ENCODE assay signal across 13 cellular contexts in genomic region chr2:72793798-72794447, GRCh38. TPM values are rescaled to one million over a fixed set of nuclear protein-coding genes. Genes with fewer than 3 reads are reported as not detected.
DNase-seq lines count a peak whose midpoint lies in the region; ATAC-seq, FAIRE-seq and TF ChIP-seq lines count a peak whose summit lies in the region.
"Had no signal": no experiment of that assay in that cellular context is flagged by ENCODE, and none has a peak within 500 bp of the region (broad histone marks: within the 10 kb centered on the region; RNA-seq: fewer than 3 reads in every experiment).

No MANE protein-coding gene starts in this region.

- H2BK5ac ChIP-seq in mesenchymal stem cell (ENCODE audit: low read depth, low read length, poor library complexity, severe bottlenecking): no peak overlapping the region

- no peak overlapping the region for H2AFZ ChIP-seq in PC-9
- H2AFZ ChIP-seq in mesenchymal stem cell (ENCODE audit: low read depth, low read length): no peak overlapping the region

- no peak for FAIRE-seq in pancreas (lab: Jason Lieb, UNC)
- FAIRE-seq: urothelium cell line had no signal

- TF ChIP-seq CTCF in PC-9 (conservative IDR thresholded peaks at IDR 0.05) (no peak), mucosa of descending colon (IDR thresholded peaks at IDR 0.05) (no peak), pancreas (IDR thresholded peaks at IDR 0.05) (no peak)

- H3K79me1 ChIP-seq in mesenchymal stem cell (replicated peaks; ENCODE audit: low read length, poor library complexity, severe bottlenecking): peaks cover 14% of the 10 kb centered on the region

- ATAC-seq in mucosa of descending colon (no peak), pancreas (no peak)

- peaks cover 3% of the 10 kb centered on the region; the same call in 1 of the 2 replicates for H3K79me2 ChIP-seq in PC-9 (ENCODE audit: low read depth)

- H4K91ac ChIP-seq in mesenchymal stem cell (ENCODE audit: low read length): no peak overlapping the region

- H3K4me2 ChIP-seq in PC-9 (0 out of 2 replicates have a peak overlapping the region, but pooled peaks have one; percentile 45), mesenchymal stem cell (ENCODE audit: low read length, poor library complexity, severe bottlenecking) (no peak overlapping the region)

- H3K4ac ChIP-seq in mesenchymal stem cell (ENCODE audit: low read depth in 1 of 2, low read length in 2 of 2): no peak overlapping the region

- POLR2A ChIA-PET in PC-9 (lab: Charles Lee; ENCODE audit: unreplicated experiment): interaction anchor here (0.5 kb wide), 1 partner anchor 38 kb away, joined by 6 read pairs; no protein-coding TSS in a partner anchor

- H2AK5ac ChIP-seq in mesenchymal stem cell (ENCODE audit: low read length, severe bottlenecking): no peak overlapping the region

- CTCF ChIA-PET in PC-9 (lab: Charles Lee): no interaction called here

- H3K4me3 ChIP-seq in PC-9 (no peak overlapping the region), mesenchymal stem cell (ENCODE audit: insufficient read depth in 1 of 2, low read depth in 1 of 2, low read length in 2 of 2) (no peak overlapping the region), mucosa of descending colon (no peak overlapping the region), pancreas (no peak overlapping the region)
- H3K4me3 ChIP-seq: colonic mucosa, sigmoid colon had no signal

- H3K9ac ChIP-seq in mesenchymal stem cell (ENCODE audit: low read length): peak overlapping the region; percentile 45

- H2BK12ac ChIP-seq in mesenchymal stem cell (ENCODE audit: low read length in 2 of 2): no peak overlapping the region

- H3K27me3 ChIP-seq in PC-9 (ENCODE audit: insufficient read depth, low read depth): no peaks in the 10 kb centered on the region
- H3K27me3 ChIP-seq in mesenchymal stem cell (ENCODE audit: control insufficient read depth in 1 of 2, insufficient read depth in 1 of 2, low read length in 2 of 2): no peaks in the 10 kb centered on the region
- no peaks in the 10 kb centered on the region for H3K27me3 ChIP-seq in pancreas
- H3K27me3 ChIP-seq: colonic mucosa, sigmoid colon had no signal

- BruUV-seq in PC-9 (replicated peaks; lab: Mats Ljungman, UMichigan): no TSS peak

- intact Hi-C loops in PC-9 (cut with micrococcal nuclease; ENCODE audit: unreplicated experiment) (no loop called here), mucosa of descending colon (cut with DNase I, micrococcal nuclease) (no loop called here), pancreas (cut with DNase I) (no loop called here)

- no peak overlapping the region for H3K18ac ChIP-seq in mesenchymal stem cell (ENCODE audit: low read depth in 1 of 2, low read length in 2 of 2)

- no peak overlapping the region for H2BK15ac ChIP-seq in mesenchymal stem cell (ENCODE audit: low read depth, poor library complexity, severe bottlenecking)

- 23% methylated on average over 3 of the region's 3 CpGs for WGBS in mesenchymal stem cell
- 70 to 74% methylated on average over 3 of the region's 3 CpGs for WGBS in pancreas, 2 donors

- H3K27ac ChIP-seq in PC-9 (peak overlapping the region; percentile 33), mesenchymal stem cell (ENCODE audit: low read length, poor library complexity, severe bottlenecking) (no peak overlapping the region), pancreas (no peak overlapping the region)
- H3K27ac ChIP-seq: colonic mucosa, sigmoid colon had no signal

- DNase-seq in AG20443 (ENCODE audit: low spot score) (peak; percentile 37), PC-9 (no peak), fibroblast of gingiva (ENCODE audit: low read depth) (peak; percentile 87), mesenchymal stem cell (peak; percentile 82), mucosa of descending colon (no peak), SK-N-DZ (ENCODE audit: low spot score) (no peak), pancreas (no peak)
- no peak for DNase-seq in activated naive CD4-positive, alpha-beta T cell treated with Interleukin-2 at 50 U/mL for 16 hours
- DNase-seq: activated effector memory CD4-positive, alpha-beta T cell treated with anti-CD3 and anti-CD28 coated beads, Interleukin-2, amount 50 U/mL, for 16 hours; colonic mucosa; NCI-H1436; sigmoid colon had no signal

- no peaks in the 10 kb centered on the region; the same call in 1 of the 2 replicates for H3F3A ChIP-seq in PC-9 (ENCODE audit: insufficient read depth, low read depth)

- H2BK120ac ChIP-seq in mesenchymal stem cell (ENCODE audit: low read depth, low read length): no peak overlapping the region

- H3K23ac ChIP-seq in mesenchymal stem cell (ENCODE audit: low read length in 2 of 2): no peak overlapping the region

- H4K20me1 ChIP-seq in PC-9 (ENCODE audit: insufficient read depth): no peaks in the 10 kb centered on the region

- H3K9me2 ChIP-seq in PC-9 (ENCODE audit: insufficient read depth): no peaks in the 10 kb centered on the region; the same call in 1 of the 2 replicates

- H3K4me1 ChIP-seq in PC-9 (replicated peaks; ENCODE audit: insufficient read depth) (peaks cover 20% of the 10 kb centered on the region), mesenchymal stem cell (ENCODE audit: control insufficient read depth, insufficient read depth, low read depth, low read length) (no peaks in the 10 kb centered on the region), mucosa of descending colon (ENCODE audit: low read depth) (peaks cover 7% of the 10 kb centered on the region), pancreas (peaks cover 0 to 11% (median 0%) of the 10 kb centered on the region in 3 donors)
- H3K4me1 ChIP-seq: colonic mucosa had no signal

- H3K36me3 ChIP-seq in PC-9 (ENCODE audit: low read depth) (no peaks in the 10 kb centered on the region), mesenchymal stem cell (ENCODE audit: control insufficient read depth in 1 of 2, insufficient read depth in 2 of 2, low read depth in 1 of 2, low read length in 2 of 2) (no peaks in the 10 kb centered on the region), mucosa of descending colon (ENCODE audit: low read depth) (no peaks in the 10 kb centered on the region), pancreas (no peaks in the 10 kb centered on the region)
- H3K36me3 ChIP-seq: colonic mucosa, sigmoid colon had no signal

- H3K9me3 ChIP-seq in PC-9 (ENCODE audit: insufficient read depth, low read depth) (no peaks in the 10 kb centered on the region), mesenchymal stem cell (ENCODE audit: control insufficient read depth, low read length) (no peaks in the 10 kb centered on the region), mucosa of descending colon (no peaks in the 10 kb centered on the region), pancreas (no peaks in the 10 kb centered on the region)
- H3K9me3 ChIP-seq: colonic mucosa, sigmoid colon had no signal

- H4K8ac ChIP-seq in mesenchymal stem cell (ENCODE audit: low read length): no peak overlapping the region

- no peak overlapping the region for H3K14ac ChIP-seq in mesenchymal stem cell (ENCODE audit: low read length in 2 of 2)

RNA-seq across cellular contexts. Expression of gene EXOC6B, which starts 31.9 kb away (rescaled TPM):
- total RNA-seq in PC-9 (2021) (30.2 and 34.3 TPM in 2 replicates), mucosa of descending colon (10 to 100 TPM; 19.4 to 52.4 (median 28.8) TPM), pancreas (10 to 100 TPM in 5 of 6 donors, 1 to 10 TPM in 1; 9.6 to 19.2 (median 12.4) TPM)
- 23.5 TPM for polyA plus RNA-seq in mesenchymal stem cell (2013, experiment 1 of 2)
- 22.0 TPM for polyA plus RNA-seq in mesenchymal stem cell (2013, experiment 2 of 2)
- polyA plus RNA-seq in SK-N-DZ (2014; cell fraction: cytosol; rRNA removed): 7.2 and 8.0 TPM in 2 replicates
- polyA plus RNA-seq in SK-N-DZ (2014; cell fraction: nucleus; rRNA removed): 7.8 and 11.7 TPM in 2 replicates
- 1 to 10 TPM; 2.4 to 4.0 TPM for polyA plus RNA-seq in pancreas

Comparison
In these comparisons a context has a peak if more than half of its experiments do, and no peak if none do; other contexts are left out.
1. DNase-seq: peak in AG20443 (single experiment), fibroblast of gingiva (single experiment) and mesenchymal stem cell (single experiment); none in PC-9 (0 of 2), mucosa of descending colon (0 of 3), SK-N-DZ (single experiment), activated naive CD4-positive, alpha-beta T cell treated with Interleukin-2 at 50 U/mL for 16 hours (single experiment) and pancreas (0 of 6).